14 cellular contexts compared by ENCODE assay signal in the genomic region with DNA sequence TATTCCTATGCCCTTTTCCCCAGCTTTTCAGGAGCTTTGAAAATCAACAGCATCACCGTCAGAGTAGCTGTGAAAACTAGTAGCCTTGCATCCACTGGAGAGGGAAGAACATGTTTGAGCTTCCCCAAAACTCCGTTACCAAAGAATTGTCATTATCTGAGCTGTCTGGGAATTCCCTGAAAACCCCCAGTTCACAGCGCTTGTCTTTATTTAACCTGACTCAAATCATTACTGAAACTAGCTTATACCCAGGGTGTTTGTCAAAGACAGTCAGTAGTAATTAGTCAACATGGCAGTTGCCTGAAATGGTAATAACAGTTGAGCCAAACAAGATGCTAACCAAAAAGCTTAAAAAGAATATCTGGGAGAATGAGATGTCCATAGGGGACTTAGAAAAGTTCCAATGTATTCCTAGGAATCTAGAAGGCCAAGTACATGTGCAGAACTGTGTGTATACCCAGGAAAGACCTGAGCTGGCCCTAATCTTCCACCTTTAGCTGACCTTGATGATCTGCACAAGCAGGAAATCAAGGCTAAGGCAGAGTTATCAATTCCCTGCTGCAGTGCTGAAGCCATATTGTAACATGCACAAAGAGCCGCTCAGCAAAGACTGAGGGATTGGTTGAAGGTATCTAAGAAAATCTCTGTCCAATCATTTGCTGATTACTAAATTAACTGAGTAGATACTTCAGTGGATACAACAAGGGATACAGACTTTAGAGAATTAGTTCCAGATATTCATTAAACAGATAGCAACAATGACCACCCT.
DNase-seq lines count a peak whose midpoint lies in the region; ATAC-seq and TF ChIP-seq lines count a peak whose summit lies in the region.
"Had no signal": no experiment of that assay in that cellular context is flagged by ENCODE, and none has a peak within 500 bp of the region (broad histone marks: within the 10 kb centered on the region; RNA-seq: fewer than 3 reads in every experiment).

No MANE protein-coding gene starts in this region.

- DNase-seq in GM12864 (ENCODE audit: low read depth) (peak; percentile 82), foreskin melanocyte (no peak), hypothalamus (lab: John Stamatoyannopoulos, UW) (no peak), left ventricle myocardium superior (no peak)
- no peak for DNase-seq in NK-92 treated with Interleukin-12 subunit alpha and Interleukin-12 subunit beta, amount 100 ng/mL, for 24 hours (lab: John Stamatoyannopoulos, UW)
- DNase-seq: activated CD4-positive, CD25-positive, alpha-beta regulatory T cell; H9; kidney glomerular epithelial cell; NCI-H1105 treated with DMSO at 0.1 percent for 48 hours; Peyer's patch had no signal

- intact Hi-C loops in left ventricle myocardium superior (cut with micrococcal nuclease), result no loop called here

- H3K4me3 ChIP-seq in GM12864 (ENCODE audit: low read depth, low read length), result no peak overlapping the region
- H3K4me3 ChIP-seq: esophagus muscularis mucosa, Peyer's patch had no signal

- TF ChIP-seq CTCF in GM12864 (IDR thresholded peaks at IDR 0.05; ENCODE audit: low read depth, low read length, missing control alignments), result no peak

- peak; percentile 85 for ATAC-seq in GM18907 (IDR thresholded peaks at IDR 0.05; ENCODE audit: unreplicated experiment)
- peak; percentile 89 for ATAC-seq in HG02571 (IDR thresholded peaks at IDR 0.05; ENCODE audit: unreplicated experiment)
- ATAC-seq in HG03439 (IDR thresholded peaks at IDR 0.05; ENCODE audit: unreplicated experiment), result peak; percentile 96
- ATAC-seq in left ventricle myocardium superior, result no peak
